In the genomic region with DNA sequence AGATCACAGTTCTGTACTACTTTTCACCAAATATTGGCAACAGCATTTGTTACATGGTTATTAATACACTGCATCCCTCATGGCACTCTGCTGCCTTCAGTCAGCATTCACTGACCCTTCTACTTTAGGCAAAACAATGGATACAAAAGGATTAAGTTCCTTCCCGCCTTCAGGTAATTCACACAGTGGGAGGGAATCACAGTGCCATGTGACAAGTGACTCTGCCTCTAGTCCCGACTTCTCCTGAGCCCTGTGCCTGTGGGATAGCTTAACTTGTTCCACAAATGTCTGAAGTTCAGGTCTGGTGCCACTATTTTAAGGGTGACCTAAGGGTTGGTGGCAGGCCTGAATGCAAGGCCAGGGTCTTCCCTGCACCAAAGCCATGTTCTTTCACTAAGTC, we compare ENCODE assay signal across 24 cellular contexts.
DNase-seq lines count a peak whose midpoint lies in the region; ATAC-seq and TF ChIP-seq lines count a peak whose summit lies in the region.
"Had no signal": no experiment of that assay in that cellular context is flagged by ENCODE, and none has a peak within 500 bp of the region (broad histone marks: within the 10 kb centered on the region; RNA-seq: fewer than 3 reads in every experiment).

No MANE protein-coding gene starts in this region.

- H3K27me3 ChIP-seq in NT2/D1 (ENCODE audit: insufficient read depth, insufficient read length) (no peaks in the 10 kb centered on the region), neural cell (ENCODE audit: insufficient read depth, low read depth, low read length) (no peaks in the 10 kb centered on the region), thyroid gland (no peaks in the 10 kb centered on the region)
- H3K27me3 ChIP-seq: adrenal gland, heart left ventricle, MG63, right lobe of liver, upper lobe of left lung had no signal

- 72 to 88% methylated on average over 2 of the region's 2 CpGs for WGBS in thyroid gland, 2 donors

- no peak for TF ChIP-seq EP300 in neural cell (conservative IDR thresholded peaks at IDR 0.05; ENCODE audit: poor library complexity, severe bottlenecking)

- no peak overlapping the region for H3K4me3 ChIP-seq in NT2/D1 (ENCODE audit: insufficient read length, low read depth)
- no peak overlapping the region for H3K4me3 ChIP-seq in neural cell (ENCODE audit: low read length)
- H3K4me3 ChIP-seq in thyroid gland (replicated peaks in 1 of 3): no peak overlapping the region
- H3K4me3 ChIP-seq: adrenal gland, GM12878, heart left ventricle, MG63, right lobe of liver, upper lobe of left lung had no signal

- no peaks in the 10 kb centered on the region for H4K20me1 ChIP-seq in neural cell (ENCODE audit: insufficient read depth)

- H3K36me3 ChIP-seq in NT2/D1 (ENCODE audit: insufficient read depth, insufficient read length, low read length): peaks cover 27% of the 10 kb centered on the region
- H3K36me3 ChIP-seq in neural cell (ENCODE audit: insufficient read depth, low read length): peaks cover 4% of the 10 kb centered on the region
- peaks cover 6 to 8% of the 10 kb centered on the region in 2 donors for H3K36me3 ChIP-seq in thyroid gland

- H3K9me2 ChIP-seq in neural cell (ENCODE audit: insufficient read depth, low read length): no peaks in the 10 kb centered on the region

- TF ChIP-seq POLR2A in thyroid gland (IDR thresholded peaks at IDR 0.05): no peak

- no peak overlapping the region for H3K9ac ChIP-seq in NT2/D1 (ENCODE audit: insufficient read length, low read depth)
- no peak overlapping the region for H3K9ac ChIP-seq in neural cell (ENCODE audit: low read length)

- no peak for TF ChIP-seq RAD21 in neural cell (conservative IDR thresholded peaks at IDR 0.05)

- no peak overlapping the region for H3K4me2 ChIP-seq in neural cell (ENCODE audit: low read length)

- H3K4me1 ChIP-seq in NT2/D1 (ENCODE audit: insufficient read depth, insufficient read length): no peaks in the 10 kb centered on the region
- no peaks in the 10 kb centered on the region for H3K4me1 ChIP-seq in thyroid gland
- H3K4me1 ChIP-seq: adrenal gland, right lobe of liver had no signal

- no peaks in the 10 kb centered on the region for H3K9me3 ChIP-seq in NT2/D1 (ENCODE audit: insufficient read depth, low read length)
- no peaks in the 10 kb centered on the region for H3K9me3 ChIP-seq in neural cell (ENCODE audit: low read length)
- H3K9me3 ChIP-seq in thyroid gland: no peaks in the 10 kb centered on the region
- H3K9me3 ChIP-seq: adrenal gland, heart left ventricle, MG63, right lobe of liver, upper lobe of left lung had no signal

- ATAC-seq in GM21381 (IDR thresholded peaks at IDR 0.05; ENCODE audit: unreplicated experiment): no peak
- ATAC-seq: activated CD8-positive, alpha-beta T cell treated with anti-CD3 and anti-CD28 coated beads, Interleukin-2, amount 10 ng/mL, durations not matched to agents 7 days and 5 days; CD8-positive, alpha-beta T cell; heart left ventricle; naive thymus-derived CD4-positive, alpha-beta T cell had no signal

- H3K27ac ChIP-seq in neural cell (ENCODE audit: low read length): no peak overlapping the region
- no peak overlapping the region for H3K27ac ChIP-seq in thyroid gland
- H3K27ac ChIP-seq: 22Rv1, adrenal gland, heart left ventricle, right lobe of liver, upper lobe of left lung had no signal

- TF ChIP-seq CTCF in neural cell (IDR thresholded peaks at IDR 0.05; ENCODE audit: poor library complexity, severe bottlenecking) (no peak), thyroid gland (IDR thresholded peaks at IDR 0.05) (no peak)

- intact Hi-C loops in thyroid gland (cut with DNase I): no loop called here

- DNase-seq in NCI-H146 (lab: John Stamatoyannopoulos, UW) (peak; percentile 10), NCI-H146 treated with DMSO at 0.1 percent for 48 hours (lab: John Stamatoyannopoulos, UW; ENCODE audit: unreplicated experiment) (no peak), NT2/D1 (ENCODE audit: low read depth, low spot score) (peak; percentile 57), glomerular visceral epithelial cell (ENCODE audit: extremely low spot score) (peak; percentile 1), thyroid gland (no peak), NCI-H187 (lab: John Stamatoyannopoulos, UW) (no peak)
- DNase-seq: activated CD4-positive, CD25-positive, alpha-beta regulatory T cell treated with anti-CD3 and anti-CD28 coated beads, Interleukin-2, amount 50 U/mL, for 72 hours; activated CD8-positive, alpha-beta T cell treated with anti-CD3 and anti-CD28 coated beads, Interleukin-2, amount 10 ng/mL, durations not matched to agents 7 days and 5 days; activated T-cell treated with anti-CD3 and anti-CD28 coated beads, Interleukin-2, amount 50 U/mL, for 1 hour; adrenal gland; CD8-positive, alpha-beta T cell; cortex of kidney; heart left ventricle; naive thymus-derived CD4-positive, alpha-beta T cell; NCI-H2171 treated with DMSO at 0.1 percent for 48 hours; NCI-H526; right lobe of liver; SHP77; upper lobe of left lung had no signal

- peaks cover 12% of the 10 kb centered on the region for H3K79me2 ChIP-seq in neural cell (replicated peaks; ENCODE audit: insufficient read depth, low read length)

- H3F3A ChIP-seq in neural cell (ENCODE audit: insufficient read depth, low read length, poor library complexity, severe bottlenecking): no peaks in the 10 kb centered on the region

- H2AFZ ChIP-seq in neural cell (ENCODE audit: low read depth, low read length): no peak overlapping the region

TF ChIP-seq in neural cell, 6 proteins besides CTCF, POLR2A, EP300 and RAD21:
- no peak for TF ChIP-seq SMC3 (conservative IDR thresholded peaks at IDR 0.05; ENCODE audit: poor library complexity)
- TF ChIP-seq POLR2AphosphoS5 (IDR thresholded peaks at IDR 0.05): peak; percentile 20
- no peak for TF ChIP-seq TAF1 (IDR thresholded peaks at IDR 0.05; ENCODE audit: low read depth)
- TF ChIP-seq MXI1 (conservative IDR thresholded peaks at IDR 0.05; ENCODE audit: poor library complexity, severe bottlenecking): no peak
- no peak for TF ChIP-seq EZH2 (IDR thresholded peaks at IDR 0.05; ENCODE audit: borderline replicate concordance, insufficient read depth, low read length, poor library complexity, severe bottlenecking)
- TF ChIP-seq, protein P1, sequence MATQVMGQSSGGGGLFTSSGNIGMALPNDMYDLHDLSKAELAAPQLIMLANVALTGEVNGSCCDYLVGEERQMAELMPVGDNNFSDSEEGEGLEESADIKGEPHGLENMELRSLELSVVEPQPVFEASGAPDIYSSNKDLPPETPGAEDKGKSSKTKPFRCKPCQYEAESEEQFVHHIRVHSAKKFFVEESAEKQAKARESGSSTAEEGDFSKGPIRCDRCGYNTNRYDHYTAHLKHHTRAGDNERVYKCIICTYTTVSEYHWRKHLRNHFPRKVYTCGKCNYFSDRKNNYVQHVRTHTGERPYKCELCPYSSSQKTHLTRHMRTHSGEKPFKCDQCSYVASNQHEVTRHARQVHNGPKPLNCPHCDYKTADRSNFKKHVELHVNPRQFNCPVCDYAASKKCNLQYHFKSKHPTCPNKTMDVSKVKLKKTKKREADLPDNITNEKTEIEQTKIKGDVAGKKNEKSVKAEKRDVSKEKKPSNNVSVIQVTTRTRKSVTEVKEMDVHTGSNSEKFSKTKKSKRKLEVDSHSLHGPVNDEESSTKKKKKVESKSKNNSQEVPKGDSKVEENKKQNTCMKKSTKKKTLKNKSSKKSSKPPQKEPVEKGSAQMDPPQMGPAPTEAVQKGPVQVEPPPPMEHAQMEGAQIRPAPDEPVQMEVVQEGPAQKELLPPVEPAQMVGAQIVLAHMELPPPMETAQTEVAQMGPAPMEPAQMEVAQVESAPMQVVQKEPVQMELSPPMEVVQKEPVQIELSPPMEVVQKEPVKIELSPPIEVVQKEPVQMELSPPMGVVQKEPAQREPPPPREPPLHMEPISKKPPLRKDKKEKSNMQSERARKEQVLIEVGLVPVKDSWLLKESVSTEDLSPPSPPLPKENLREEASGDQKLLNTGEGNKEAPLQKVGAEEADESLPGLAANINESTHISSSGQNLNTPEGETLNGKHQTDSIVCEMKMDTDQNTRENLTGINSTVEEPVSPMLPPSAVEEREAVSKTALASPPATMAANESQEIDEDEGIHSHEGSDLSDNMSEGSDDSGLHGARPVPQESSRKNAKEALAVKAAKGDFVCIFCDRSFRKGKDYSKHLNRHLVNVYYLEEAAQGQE (IDR thresholded peaks at IDR 0.05; ENCODE audit: borderline replicate concordance): no peak

Comparison
In these comparisons a context has a peak if more than half of its experiments do, and no peak if none do; other contexts are left out.
1. DNase-seq: peak in NCI-H146 (single experiment), NT2/D1 (single experiment) and glomerular visceral epithelial cell (single experiment); none in NCI-H146 treated with DMSO at 0.1 percent for 48 hours (single experiment), thyroid gland (0 of 2) and NCI-H187 (0 of 2).